19 cellular contexts compared by ENCODE assay signal in the genomic region with DNA sequence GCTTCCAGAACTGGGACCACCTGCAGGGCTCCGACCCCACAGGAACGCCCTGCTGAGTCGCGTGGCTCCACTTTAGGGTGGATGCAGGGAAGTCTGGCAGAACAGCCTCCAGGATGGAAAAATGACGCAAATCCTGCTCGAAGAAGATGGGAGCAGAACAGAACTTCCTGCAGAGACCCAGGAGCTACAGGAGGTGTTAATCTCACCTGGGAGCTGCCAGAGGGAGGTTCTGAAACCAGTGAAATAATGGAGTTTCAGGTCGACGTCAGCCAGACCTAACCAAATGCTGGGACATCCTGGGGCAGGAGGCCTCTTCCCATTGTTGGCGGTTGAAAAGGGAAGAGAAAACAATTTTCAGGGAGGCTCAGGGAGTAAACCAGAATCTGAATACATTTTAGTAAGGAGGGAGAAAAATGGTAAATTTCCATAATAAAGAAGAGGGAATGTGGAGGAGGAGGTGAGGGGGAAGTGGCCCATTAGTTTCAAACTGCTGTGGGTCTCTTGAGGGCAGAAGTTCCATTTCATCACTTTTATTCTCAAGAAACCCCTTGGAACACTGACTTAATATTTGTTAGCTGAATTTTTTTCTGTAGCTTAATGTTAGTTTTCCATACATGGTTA.
"Had no signal": no experiment of that assay in that cellular context is flagged by ENCODE, and none has a peak within 500 bp of the region (broad histone marks: within the 10 kb centered on the region; RNA-seq: fewer than 3 reads in every experiment).

No MANE protein-coding gene starts in this region.

- DNase-seq: activated B cell treated with CpG ODN at 0.5 μM for 24 hours; activated CD4-positive, alpha-beta T cell treated with anti-CD3 and anti-CD28 coated beads for 36 hours; activated CD4-positive, alpha-beta T cell treated with anti-CD3 and anti-CD28 coated beads, Interleukin-2, amount 50 U/mL, for 4 hours; activated CD8-positive, alpha-beta memory T cell treated with anti-CD3 and anti-CD28 coated beads, Interleukin-2, amount 50 U/mL, for 48 hours; activated naive CD4-positive, alpha-beta T cell treated with anti-CD3 and anti-CD28 coated beads for 36 hours; activated T-cell treated with anti-CD3 and anti-CD28 coated beads, Interleukin-2, amount 50 U/mL, for 48 hours; anterior cingulate cortex; heart left ventricle; islet precursor cell; left cardiac atrium; pancreas; psoas muscle; spleen; stimulated activated CD4-positive, alpha-beta T cell treated with anti-CD3 and anti-CD28 coated beads, Interleukin-4, amount 100 ng/mL, for 1 hour; stimulated activated naive CD4-positive, alpha-beta T cell; T-helper 9 cell; testis; trophoblast cell had no signal

- H3K27ac ChIP-seq: heart left ventricle, pancreas, psoas muscle, right atrium auricular region, spleen, testis had no signal

- H3K4me1 ChIP-seq: heart left ventricle, pancreas, psoas muscle, right atrium auricular region, spleen, testis had no signal

- H3K9me3 ChIP-seq: heart left ventricle, pancreas, psoas muscle, right atrium auricular region, spleen, testis had no signal

- H3K4me3 ChIP-seq: heart left ventricle, pancreas, psoas muscle, right atrium auricular region, spleen, testis had no signal

- H3K27me3 ChIP-seq: right atrium auricular region, testis had no signal

- H3K36me3 ChIP-seq: heart left ventricle, pancreas, right atrium auricular region, spleen had no signal
